23 cellular contexts compared by ENCODE assay signal in the genomic region with DNA sequence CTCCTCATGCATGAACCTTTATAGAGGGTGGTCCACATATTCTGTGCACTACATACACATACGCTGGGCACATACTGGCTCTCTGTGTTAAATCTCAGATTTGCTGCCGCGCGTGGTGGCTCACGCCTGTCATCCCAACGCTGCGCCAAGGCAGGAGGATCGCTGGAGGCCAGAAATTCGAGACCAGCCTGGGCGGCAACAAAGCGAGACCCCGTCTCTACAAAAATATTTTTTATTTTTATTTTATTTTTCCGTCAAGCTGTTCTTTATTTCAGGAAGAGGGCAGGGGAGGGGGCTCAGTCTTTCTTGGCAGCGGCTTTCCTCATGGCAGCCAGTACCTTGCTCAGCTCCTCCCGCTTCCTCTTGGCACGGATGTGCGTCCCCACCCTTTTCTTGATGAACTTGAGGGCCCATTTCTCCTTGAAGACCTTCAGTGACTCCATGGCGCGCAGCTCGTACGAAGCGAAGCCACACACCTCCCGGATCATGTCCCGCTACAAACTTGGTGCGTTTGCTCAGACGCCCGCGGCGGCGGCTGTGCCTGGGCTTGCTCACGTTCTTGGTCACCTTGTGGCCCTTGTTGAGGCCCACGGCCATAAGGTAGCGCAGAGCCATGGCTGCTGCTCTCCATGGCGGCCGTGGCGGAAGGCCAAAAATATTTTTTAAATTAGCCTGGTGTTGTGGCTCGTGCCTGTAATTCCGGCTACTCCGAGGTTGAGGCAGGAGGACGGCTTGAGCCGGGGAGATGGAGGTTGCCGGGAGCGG.
"Had no signal": no experiment of that assay in that cellular context is flagged by ENCODE, and none has a peak within 500 bp of the region (broad histone marks: within the 10 kb centered on the region; RNA-seq: fewer than 3 reads in every experiment).

No MANE protein-coding gene starts in this region.

- ATAC-seq: activated CD8-positive, alpha-beta T cell treated with anti-CD3 and anti-CD28 coated beads for 36 hours; activated naive CD4-positive, alpha-beta T cell treated with anti-CD3 and anti-CD28 coated beads, Interleukin-2, amount 50 U/mL, for 72 hours; gastroesophageal sphincter; natural killer cell treated with Interleukin-12 subunit alpha and Interleukin-12 subunit beta and Interleukin-15 and Interleukin-18, amount 100 ng/mL, for 72 hours had no signal

- H3K27ac Mint-ChIP-seq: activated CD4-positive, alpha-beta T cell treated with anti-CD3 and anti-CD28 coated beads, Interleukin-2, amount 10 ng/mL, durations not matched to agents 7 days and 5 days; activated CD8-positive, alpha-beta T cell treated with anti-CD3 and anti-CD28 coated beads for 36 hours; activated naive CD4-positive, alpha-beta T cell treated with anti-CD3 and anti-CD28 coated beads, Interleukin-2, amount 50 U/mL, for 72 hours; activated T-helper 1 cell treated with anti-CD3 and anti-CD28 coated beads, Interleukin-12 subunit alpha, Interleukin-12 subunit beta, Interleukin-2, Interleukin-4 antibody, amounts not matched to agents 30 ng/mL and 10 ng/mL and 1 ng/mL, durations not matched to agents 14 hours and 24 hours and 36 hours; natural killer cell treated with Interleukin-12 subunit alpha and Interleukin-12 subunit beta and Interleukin-15 and Interleukin-18, amount 100 ng/mL, for 72 hours; T-helper 1 cell treated with Interleukin-12 subunit alpha and Interleukin-12 subunit beta and Interleukin-4 antibody, amounts not matched to agents 30 μg/mL and 1 μg/mL, for 36 hours had no signal

- H3K4me3 Mint-ChIP-seq: activated CD4-positive, alpha-beta T cell treated with anti-CD3 and anti-CD28 coated beads, Interleukin-2, amount 10 ng/mL, durations not matched to agents 7 days and 5 days; activated CD8-positive, alpha-beta T cell treated with anti-CD3 and anti-CD28 coated beads for 36 hours; activated T-helper 1 cell treated with anti-CD3 and anti-CD28 coated beads, Interleukin-12 subunit alpha, Interleukin-12 subunit beta, Interleukin-2, Interleukin-4 antibody, amounts not matched to agents 30 ng/mL and 10 ng/mL and 1 ng/mL, durations not matched to agents 14 hours and 24 hours and 36 hours; natural killer cell treated with Interleukin-12 subunit alpha and Interleukin-12 subunit beta and Interleukin-15 and Interleukin-18, amount 100 ng/mL, for 72 hours; T-helper 1 cell treated with Interleukin-12 subunit alpha and Interleukin-12 subunit beta and Interleukin-4 antibody, amounts not matched to agents 30 μg/mL and 1 μg/mL, for 36 hours had no signal

- H3K4me3 ChIP-seq: adrenal gland, ascending aorta, left ventricle myocardium inferior had no signal

- H3K27ac ChIP-seq: adrenal gland, ascending aorta, brain microvascular endothelial cell, esophagus muscularis mucosa, gastroesophageal sphincter, left ventricle myocardium inferior, WERI-Rb-1 had no signal

- DNase-seq: activated CD4-positive, alpha-beta T cell treated with anti-CD3 and anti-CD28 coated beads, Interleukin-2, amount 10 ng/mL, durations not matched to agents 7 days and 5 days; activated CD4-positive, CD25-positive, alpha-beta regulatory T cell treated with anti-CD3 and anti-CD28 coated beads, Interleukin-2, amount 50 U/mL, for 72 hours; activated CD8-positive, alpha-beta T cell treated with anti-CD3 and anti-CD28 coated beads for 36 hours; brain microvascular endothelial cell; caudate nucleus; effector memory CD4-positive, alpha-beta T cell; head of caudate nucleus; hypothalamus; left ventricle myocardium inferior; midbrain; nucleus accumbens; stimulated activated CD4-positive, alpha-beta T cell treated with anti-CD3 and anti-CD28 coated beads, Interleukin-4, amount 100 ng/mL, for 1 hour; stimulated activated naive CD4-positive, alpha-beta T cell; T1000; WERI-Rb-1 had no signal

- H3K36me3 ChIP-seq: adrenal gland, ascending aorta, brain microvascular endothelial cell, esophagus muscularis mucosa, gastroesophageal sphincter had no signal

- H3K36me3 Mint-ChIP-seq: activated naive CD4-positive, alpha-beta T cell treated with anti-CD3 and anti-CD28 coated beads, Interleukin-2, amount 50 U/mL, for 72 hours; natural killer cell treated with Interleukin-12 subunit alpha and Interleukin-12 subunit beta and Interleukin-15 and Interleukin-18, amount 100 ng/mL, for 72 hours had no signal

- H3K9me3 Mint-ChIP-seq: activated CD4-positive, alpha-beta T cell treated with anti-CD3 and anti-CD28 coated beads, Interleukin-2, amount 10 ng/mL, durations not matched to agents 7 days and 5 days; activated CD8-positive, alpha-beta T cell treated with anti-CD3 and anti-CD28 coated beads for 36 hours; activated naive CD4-positive, alpha-beta T cell treated with anti-CD3 and anti-CD28 coated beads, Interleukin-2, amount 50 U/mL, for 72 hours; activated T-helper 1 cell treated with anti-CD3 and anti-CD28 coated beads, Interleukin-12 subunit alpha, Interleukin-12 subunit beta, Interleukin-2, Interleukin-4 antibody, amounts not matched to agents 30 ng/mL and 10 ng/mL and 1 ng/mL, durations not matched to agents 14 hours and 24 hours and 36 hours; natural killer cell treated with Interleukin-12 subunit alpha and Interleukin-12 subunit beta and Interleukin-15 and Interleukin-18, amount 100 ng/mL, for 72 hours; T-helper 1 cell treated with Interleukin-12 subunit alpha and Interleukin-12 subunit beta and Interleukin-4 antibody, amounts not matched to agents 30 μg/mL and 1 μg/mL, for 36 hours had no signal

- H3K27me3 ChIP-seq: adrenal gland, ascending aorta, brain microvascular endothelial cell, esophagus muscularis mucosa, gastroesophageal sphincter had no signal

- H3K27me3 Mint-ChIP-seq: natural killer cell treated with Interleukin-12 subunit alpha and Interleukin-12 subunit beta and Interleukin-15 and Interleukin-18, amount 100 ng/mL, for 72 hours had no signal

- H3K9me3 ChIP-seq: adrenal gland, ascending aorta, esophagus muscularis mucosa, gastroesophageal sphincter, left ventricle myocardium inferior had no signal
